12 cellular contexts compared by ENCODE assay signal in genomic region chr4:14958436-14958835, GRCh38.
"Had no signal": no experiment of that assay in that cellular context is flagged by ENCODE, and none has a peak within 500 bp of the region (broad histone marks: within the 10 kb centered on the region; RNA-seq: fewer than 3 reads in every experiment).

No MANE protein-coding gene starts in this region.

- H3K4me1 Mint-ChIP-seq: activated naive CD8-positive, alpha-beta T cell treated with anti-CD3 and anti-CD28 coated beads for 36 hours had no signal

- H3K36me3 ChIP-seq: brain microvascular endothelial cell, tibial artery had no signal

- DNase-seq: activated CD4-positive, alpha-beta memory T cell treated with anti-CD3 and anti-CD28 coated beads for 36 hours; activated gamma-delta T cell treated with Interleukin-2 at 50 U/mL for 16 hours; activated naive CD8-positive, alpha-beta T cell treated with anti-CD3 and anti-CD28 coated beads for 36 hours; activated T-cell treated with anti-CD3 and anti-CD28 coated beads, Interleukin-2, amount 50 U/mL, for 48 hours; brain microvascular endothelial cell; effector memory CD4-positive, alpha-beta T cell; hippocampal formation; left cardiac atrium; mesendoderm; retina; T-helper 9 cell; tibial artery had no signal

- H3K27ac ChIP-seq: brain microvascular endothelial cell, tibial artery had no signal

- H3K4me1 ChIP-seq: tibial artery had no signal

- H3K27me3 ChIP-seq: brain microvascular endothelial cell, tibial artery had no signal

- H3K9me3 Mint-ChIP-seq: activated CD4-positive, alpha-beta memory T cell treated with anti-CD3 and anti-CD28 coated beads for 36 hours; activated naive CD8-positive, alpha-beta T cell treated with anti-CD3 and anti-CD28 coated beads for 36 hours had no signal

- H3K36me3 Mint-ChIP-seq: activated CD4-positive, alpha-beta memory T cell treated with anti-CD3 and anti-CD28 coated beads for 36 hours; activated naive CD8-positive, alpha-beta T cell treated with anti-CD3 and anti-CD28 coated beads for 36 hours had no signal

- H3K9me3 ChIP-seq: tibial artery had no signal

- H3K4me3 ChIP-seq: tibial artery had no signal

- H3K4me3 Mint-ChIP-seq: activated CD4-positive, alpha-beta memory T cell treated with anti-CD3 and anti-CD28 coated beads for 36 hours; activated naive CD8-positive, alpha-beta T cell treated with anti-CD3 and anti-CD28 coated beads for 36 hours had no signal

- ATAC-seq: left cardiac atrium had no signal

- H3K27ac Mint-ChIP-seq: activated CD4-positive, alpha-beta memory T cell treated with anti-CD3 and anti-CD28 coated beads for 36 hours; activated naive CD8-positive, alpha-beta T cell treated with anti-CD3 and anti-CD28 coated beads for 36 hours had no signal
